In genomic region chr20:33076662-33077398, GRCh38 we compare ENCODE assay signal across 11 cellular contexts. TPM values are rescaled to one million over a fixed set of nuclear protein-coding genes. Genes with fewer than 3 reads are reported as not detected.
DNase-seq lines count a peak whose midpoint lies in the region; ATAC-seq, FAIRE-seq and TF ChIP-seq lines count a peak whose summit lies in the region.
"Had no signal": no experiment of that assay in that cellular context is flagged by ENCODE, and none has a peak within 500 bp of the region (broad histone marks: within the 10 kb centered on the region; RNA-seq: fewer than 3 reads in every experiment).

No MANE protein-coding gene starts in this region.

- DNase-seq in A549 (ENCODE audit: low read depth in 1 of 2, low spot score in 1 of 2) (peak in 1 of 2 experiments; percentile 39), RKO (ENCODE audit: low spot score) (peak; percentile 26), fibroblast of lung (ENCODE audit: low read depth in 2 of 2) (no peak), stomach (no peak), activated T-cell treated with anti-CD3 and anti-CD28 coated beads for 4 hours (no peak)
- no peak for DNase-seq in effector CD4-positive, alpha-beta T cell
- DNase-seq: activated CD4-positive, alpha-beta T cell treated with anti-CD3 and anti-CD28 coated beads, Interleukin-2, amount 50 U/mL, for 1 hour; NCI-H345 had no signal

- WGBS in A549 (ENCODE audit: missing lambda C conversion rate) = 30% methylated on average over 6 of the region's 6 CpGs
- WGBS in stomach, 5 donors = 56 to 78% (median 59%) methylated on average over 6 of the region's 6 CpGs

- no peak for TF ChIP-seq CTCF in A549 (IDR thresholded peaks at IDR 0.05)
- peak; percentile 59 for TF ChIP-seq CTCF in GM12872 (IDR thresholded peaks at IDR 0.05; ENCODE audit: insufficient read depth, low read depth, low read length)
- peak; percentile 5 to 10 for TF ChIP-seq CTCF in fibroblast of lung (conservative IDR thresholded peaks at IDR 0.05 in 1 of 2, IDR thresholded peaks at IDR 0.05 in 1 of 2; ENCODE audit: low read depth in 1 of 2, low read length in 2 of 2)
- no peak for TF ChIP-seq CTCF in stomach (IDR thresholded peaks at IDR 0.05)

- H3K9me3 ChIP-seq in A549 = no peaks in the 10 kb centered on the region
- H3K9me3 ChIP-seq in fibroblast of lung (ENCODE audit: control insufficient read depth, insufficient read depth, low read depth, low read length) = no peaks in the 10 kb centered on the region
- H3K9me3 ChIP-seq in stomach = no peaks in the 10 kb centered on the region

- no peaks in the 10 kb centered on the region for H3K79me2 ChIP-seq in fibroblast of lung (ENCODE audit: control insufficient read depth, insufficient read depth, low read length)

- H3K27me3 ChIP-seq in fibroblast of lung (ENCODE audit: control insufficient read depth, insufficient read depth, low read length) (no peaks in the 10 kb centered on the region), stomach (peaks cover 0 to 26% (median 5%) of the 10 kb centered on the region in 3 donors)

- H3K4me2 ChIP-seq in A549 (no peak overlapping the region), fibroblast of lung (ENCODE audit: extremely low read depth, insufficient read depth, low read length) (no peak overlapping the region)

- no peak for TF ChIP-seq RAD21 in A549 (conservative IDR thresholded peaks at IDR 0.05 in 1 of 2, IDR thresholded peaks at IDR 0.05 in 1 of 2)

- no peak overlapping the region for H3K9ac ChIP-seq in fibroblast of lung (ENCODE audit: insufficient read depth, low read length)

- H4K20me1 ChIP-seq in fibroblast of lung (ENCODE audit: control insufficient read depth, extremely low read depth, insufficient read depth, low read length) = no peaks in the 10 kb centered on the region

- H3K4me1 ChIP-seq in A549 = peaks cover 5% of the 10 kb centered on the region; the same call in 2 of the 3 replicates
- H3K4me1 ChIP-seq in fibroblast of lung (ENCODE audit: control insufficient read depth, extremely low read depth, insufficient read depth, low read length) = no peaks in the 10 kb centered on the region
- no peaks in the 10 kb centered on the region for H3K4me1 ChIP-seq in stomach

- no peak overlapping the region for H2AFZ ChIP-seq in fibroblast of lung (ENCODE audit: low read length)

- intact Hi-C loops in stomach (cut with DNase I; ENCODE audit: low total_unique reads) = loop anchor here (5.0 kb wide), 1 partner anchor 180 kb away; no protein-coding TSS in a partner anchor

- no peak overlapping the region for H3K27ac ChIP-seq in A549
- no peak overlapping the region for H3K27ac ChIP-seq in fibroblast of lung (ENCODE audit: insufficient read depth, low read length)
- no peak overlapping the region for H3K27ac ChIP-seq in stomach

- TF ChIP-seq POLR2A in A549 (IDR thresholded peaks at IDR 0.05; ENCODE audit: low read length) = no peak
- no peak for TF ChIP-seq POLR2A in stomach (IDR thresholded peaks at IDR 0.05)

- peak in 1 of 2 experiments; percentile 61; a peak in 3 of 6 replicates for ATAC-seq in A549
- ATAC-seq in GM19467 (IDR thresholded peaks at IDR 0.05; ENCODE audit: unreplicated experiment) = no peak

- CTCF ChIA-PET in A549 (lab: Yijun Ruan, JAX) = interaction anchor here (1.0 to 1.4 kb wide), 4 partner anchors 10 to 196 kb away, joined by 3 to 4 read pairs (median 3); no protein-coding TSS in a partner anchor

- H3K36me3 ChIP-seq in fibroblast of lung (ENCODE audit: control insufficient read depth, insufficient read depth, low read length) (no peaks in the 10 kb centered on the region), stomach (no peaks in the 10 kb centered on the region)

- TF ChIP-seq EP300 in A549 (IDR thresholded peaks at IDR 0.05) (no peak), stomach (IDR thresholded peaks at IDR 0.05) (no peak)

- POLR2A ChIA-PET in A549 (lab: Yijun Ruan, JAX) = no interaction called here

- no peak for FAIRE-seq in A549 (lab: Jason Lieb, UNC)

- H3K4me3 ChIP-seq in A549 (no peak overlapping the region), fibroblast of lung (replicated peaks in 1 of 4; ENCODE audit: control extremely low read depth in 1 of 4, insufficient read depth in 1 of 4, low read depth in 3 of 4, low read length in 4 of 4) (no peak overlapping the region), stomach (no peak overlapping the region)
- H3K4me3 ChIP-seq: lung had no signal

TF ChIP-seq in A549, 52 proteins besides CTCF, POLR2A, EP300 and RAD21:
- TF ChIP-seq RARB (CRISPR knock-in tag; IDR thresholded peaks at IDR 0.05) = no peak
- TF ChIP-seq BHLHE40 (IDR thresholded peaks at IDR 0.05; ENCODE audit: low read depth, low read length) = no peak
- no peak for TF ChIP-seq FOSL2 (IDR thresholded peaks at IDR 0.05)
- peak; percentile 44; the same call in 1 of the 2 replicates for TF ChIP-seq FOSL2 (CRISPR knock-in tag; IDR thresholded peaks at IDR 0.05)

RNA-seq across cellular contexts. Expression of gene BPIFB4, which starts 2.6 kb away (rescaled TPM):
- polyA plus RNA-seq in A549 (2011; rRNA removed) = not detected in 2 replicates
- not detected in 2 replicates for polyA plus RNA-seq in A549 (2012; cell fraction: cytosol; rRNA removed)
- polyA plus RNA-seq in A549 (2012; cell fraction: nucleus; rRNA removed) = not detected in 2 replicates
- polyA plus RNA-seq in A549 (2017; fragmentation: RNase III; extraction: RNeasy Plus Mini Kit Qiagen cat#74134 plus additional on column Dnase treatment) = not detected in 3 replicates
- not detected in 2 replicates for polyA minus RNA-seq in A549 (2011; rRNA and poly(A)+ RNA removed)
- total RNA-seq in fibroblast of lung = not detected in 2 replicates
- not detected in 2 replicates for polyA plus RNA-seq in fibroblast of lung
- polyA plus RNA-seq in fibroblast of lung (2012) = not detected in 2 replicates
- polyA minus RNA-seq in fibroblast of lung (ENCODE audit: low replicate concordance) = not detected in 2 replicates
- total RNA-seq in stomach = not detected
- polyA plus RNA-seq in stomach = not detected
- total RNA-seq: lung had no signal

RNA-seq across cellular contexts. Expression of gene BPIFB3, which starts 23.1 kb away (rescaled TPM):
- not detected in 2 replicates for polyA plus RNA-seq in A549 (2011; rRNA removed)
- polyA plus RNA-seq in A549 (2012; cell fraction: cytosol; rRNA removed) = not detected in 2 replicates
- not detected in 2 replicates for polyA plus RNA-seq in A549 (2012; cell fraction: nucleus; rRNA removed)
- not detected in 3 replicates for polyA plus RNA-seq in A549 (2017; fragmentation: RNase III; extraction: RNeasy Plus Mini Kit Qiagen cat#74134 plus additional on column Dnase treatment)
- not detected in 2 replicates for polyA minus RNA-seq in A549 (2011; rRNA and poly(A)+ RNA removed)
- not detected in 2 replicates for total RNA-seq in fibroblast of lung
- polyA plus RNA-seq in fibroblast of lung = not detected in 2 replicates
- not detected in 2 replicates for polyA plus RNA-seq in fibroblast of lung (2012)
- not detected in 2 replicates for polyA minus RNA-seq in fibroblast of lung (ENCODE audit: low replicate concordance)
- not detected for total RNA-seq in stomach
- polyA plus RNA-seq in stomach = not detected
- total RNA-seq: lung had no signal
- polyA plus RNA-seq: lung had no signal

RNA-seq across cellular contexts. Expression of gene BPIFB6, which starts 45.4 kb away (rescaled TPM):
- polyA plus RNA-seq in A549 (2011; rRNA removed) = not detected in 2 replicates
- polyA plus RNA-seq in A549 (2012; cell fraction: cytosol; rRNA removed) = not detected in 2 replicates
- not detected in 2 replicates for polyA plus RNA-seq in A549 (2012; cell fraction: nucleus; rRNA removed)
- polyA plus RNA-seq in A549 (2017; fragmentation: RNase III; extraction: RNeasy Plus Mini Kit Qiagen cat#74134 plus additional on column Dnase treatment) = not detected in 3 replicates
- polyA minus RNA-seq in A549 (2011; rRNA and poly(A)+ RNA removed) = not detected in 2 replicates
- not detected in 2 replicates for total RNA-seq in fibroblast of lung
- polyA plus RNA-seq in fibroblast of lung = not detected in 2 replicates
- not detected in 2 replicates for polyA plus RNA-seq in fibroblast of lung (2012)
- polyA minus RNA-seq in fibroblast of lung (ENCODE audit: low replicate concordance) = not detected in 2 replicates
- total RNA-seq in stomach = not detected
- not detected for polyA plus RNA-seq in stomach
- total RNA-seq: lung had no signal
- polyA plus RNA-seq: lung had no signal

Comparison
In these comparisons a context has a peak if more than half of its experiments do, and no peak if none do; other contexts are left out.
1. CTCF ChIP-seq: peak in GM12872 (single experiment) and fibroblast of lung (2 of 2); none in A549 (single experiment) and stomach (0 of 7).